In genomic region chr5:40770764-40771163, GRCh38 we compare ENCODE assay signal across 20 cellular contexts. TPM values are rescaled to one million over a fixed set of nuclear protein-coding genes. Genes with fewer than 3 reads are reported as not detected.
DNase-seq lines count a peak whose midpoint lies in the region; ATAC-seq, FAIRE-seq and TF ChIP-seq lines count a peak whose summit lies in the region.
"Had no signal": no experiment of that assay in that cellular context is flagged by ENCODE, and none has a peak within 500 bp of the region (broad histone marks: within the 10 kb centered on the region; RNA-seq: fewer than 3 reads in every experiment).

No MANE protein-coding gene starts in this region.

- FAIRE-seq in G401.6 (lab: Jason Lieb, UNC), result peak; percentile 87
- FAIRE-seq in TTC549 (lab: Jason Lieb, UNC), result peak; percentile 48
- peak; percentile 82 for FAIRE-seq in frontal cortex (lab: Jason Lieb, UNC)
- FAIRE-seq: D721Med, GM12891, GM18507 had no signal

- no peak overlapping the region for H3K4me3 ChIP-seq in gastrocnemius medialis
- H3K4me3 ChIP-seq: BLaER1, GM23338, HAP-1 had no signal

- H3K27ac ChIP-seq in gastrocnemius medialis, result no peak overlapping the region
- H3K27ac ChIP-seq: BLaER1, C4-2B had no signal

- TF ChIP-seq CTCF in gastrocnemius medialis (IDR thresholded peaks at IDR 0.05 in 4 of 5, conservative IDR thresholded peaks at IDR 0.05 in 1 of 5), result no peak

- in situ Hi-C loops in gastrocnemius medialis (cut with MboI; ENCODE audit: low sequenced_read_pairs in 4 of 4), result no loop called here

- no peak for TF ChIP-seq POLR2A in gastrocnemius medialis (IDR thresholded peaks at IDR 0.05)

- H3K27me3 ChIP-seq in gastrocnemius medialis, result no peaks in the 10 kb centered on the region
- H3K27me3 ChIP-seq: BLaER1 had no signal

- H3K36me3 ChIP-seq in gastrocnemius medialis, result peaks cover 7 to 59% of the 10 kb centered on the region in 2 donors

- no peaks in the 10 kb centered on the region for H3K9me3 ChIP-seq in gastrocnemius medialis
- H3K9me3 ChIP-seq: BLaER1, HAP-1 had no signal

- no peaks in the 10 kb centered on the region for H3K4me1 ChIP-seq in gastrocnemius medialis
- H3K4me1 ChIP-seq: BLaER1 had no signal

- DNase-seq in frontal cortex (ENCODE audit: low spot score in 2 of 2), result no peak
- no peak for DNase-seq in gastrocnemius medialis
- DNase-seq in stimulated activated CD4-positive, alpha-beta T cell treated with anti-CD3 and anti-CD28 coated beads, Interleukin-12 subunit alpha, Interleukin-12 subunit beta, amount 100 ng/mL, for 4 hours, result no peak
- DNase-seq: CD4-positive, CD25-positive, alpha-beta regulatory T cell; CD8-positive, alpha-beta memory T cell; DMS 273 treated with DMSO at 0.1 percent for 48 hours; DMS79; EL; GF-D8; HFFc6 had no signal

- intact Hi-C loops in gastrocnemius medialis (cut with DNase I; ENCODE audit: low total_unique reads), result no loop called here

- ATAC-seq in gastrocnemius medialis, result no peak
- no peak for ATAC-seq in HG03457 (IDR thresholded peaks at IDR 0.05; ENCODE audit: unreplicated experiment)
- ATAC-seq: GM23338 had no signal

RNA-seq across cellular contexts. Expression of gene TTC33, which starts 15.0 kb away (rescaled TPM):
- 64.4 TPM for total RNA-seq in frontal cortex
- total RNA-seq in gastrocnemius medialis, result 10 to 100 TPM; 20.2 to 49.0 (median 32.6) TPM

RNA-seq across cellular contexts. Expression of gene PRKAA1, which starts 27.4 kb away (rescaled TPM):
- total RNA-seq in frontal cortex (61.1 TPM), gastrocnemius medialis (10 to 100 TPM; 26.8 to 51.9 (median 36.9) TPM)
